In the genomic region with DNA sequence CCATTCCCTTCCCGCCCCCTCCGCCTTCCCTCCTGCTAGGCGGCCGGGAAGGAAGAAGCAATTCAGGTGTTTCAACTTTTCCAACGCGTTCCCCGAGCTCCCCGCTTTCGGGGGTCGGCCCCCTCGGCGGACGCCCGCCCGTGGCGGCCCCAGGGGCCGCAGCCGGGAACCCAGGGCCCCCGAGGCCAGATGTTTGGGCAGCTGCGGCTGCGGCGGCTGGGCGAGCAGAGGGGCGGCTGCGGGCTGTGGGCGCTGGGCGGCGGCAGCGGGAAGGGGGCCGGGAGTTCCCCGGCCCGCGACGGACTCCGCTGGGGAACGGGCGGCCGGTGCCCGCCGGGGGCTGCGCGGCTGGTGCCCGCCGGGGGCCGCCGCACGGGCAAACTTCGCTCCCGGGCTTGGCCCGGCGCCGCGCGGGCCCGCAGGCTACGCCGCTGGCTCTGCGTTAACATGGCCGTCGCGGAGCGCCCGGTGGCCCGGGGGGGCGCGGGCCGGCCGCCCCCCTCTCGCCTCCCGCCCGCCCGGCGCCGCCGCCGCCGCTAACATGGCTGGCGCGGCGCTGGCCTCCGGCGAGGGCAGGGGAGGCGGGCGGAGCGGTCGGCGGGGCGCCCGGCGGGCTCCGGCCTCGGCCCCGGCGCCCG, we compare ENCODE assay signal across 8 cellular contexts. TPM values are rescaled to one million over a fixed set of nuclear protein-coding genes. Genes with fewer than 3 reads are reported as not detected.
DNase-seq lines count a peak whose midpoint lies in the region; ATAC-seq, FAIRE-seq and TF ChIP-seq lines count a peak whose summit lies in the region.

No MANE protein-coding gene starts in this region.

- H3K27ac Mint-ChIP-seq in activated naive CD4-positive, alpha-beta T cell treated with anti-CD3 and anti-CD28 coated beads for 36 hours = no peak overlapping the region

- H3K27me3 ChIP-seq in HepG2 (ENCODE audit: control insufficient read depth in 1 of 2, insufficient read depth in 2 of 2, low read length in 2 of 2) = peaks cover 0 to 4% of the 10 kb centered on the region in 2 experiments; a peak in 1 of 5 replicates

- H3K4me1 Mint-ChIP-seq in activated naive CD4-positive, alpha-beta T cell treated with anti-CD3 and anti-CD28 coated beads for 36 hours (ENCODE audit: low read depth) = peaks cover 13% of the 10 kb centered on the region

- H3K27ac ChIP-seq in HepG2 (ENCODE audit: extremely low read length, insufficient read depth, low read length) = peak overlapping the region; percentile 75

- 0 out of 2 replicates have a peak, but pooled peaks cover 3% of the 10 kb centered on the region for H4K20me1 ChIP-seq in HepG2 (ENCODE audit: insufficient read depth, low read length)

- H3K36me3 ChIP-seq in HepG2 (replicated peaks in 1 of 2; ENCODE audit: control insufficient read depth in 1 of 2, insufficient read depth in 2 of 2, low read length in 2 of 2) = no peaks in the 10 kb centered on the region

- no peak for TF ChIP-seq EP300 in HepG2 (IDR thresholded peaks at IDR 0.05; ENCODE audit: low read depth in 2 of 2, low read length in 2 of 2)
- TF ChIP-seq EP300 in HepG2 (CRISPR knock-in tag; IDR thresholded peaks at IDR 0.05; ENCODE audit: borderline replicate concordance) = no peak

- POLR2A ChIA-PET in HepG2 (lab: Yijun Ruan, JAX) = no interaction called here

- no peak for TF ChIP-seq RAD21 in HepG2 (CRISPR knock-in tag; IDR thresholded peaks at IDR 0.05)

- peak overlapping the region; percentile 18; the same call in 1 of the 2 replicates for H3K4me2 ChIP-seq in HepG2 (ENCODE audit: low read depth, low read length)

- no TSS peak for BruUV-seq in HepG2 (replicated peaks; lab: Mats Ljungman, UMichigan)

- no peaks in the 10 kb centered on the region for H3K9me3 Mint-ChIP-seq in activated naive CD4-positive, alpha-beta T cell treated with anti-CD3 and anti-CD28 coated beads for 36 hours

- H3K9ac ChIP-seq in HepG2 (ENCODE audit: insufficient read depth, low read depth, low read length) = peak overlapping the region; percentile 71

- WGBS in HepG2 (ENCODE audit: low lambda C conversion rate) = no CpG with 5 or more reads among the region's 95 CpGs

- no peak for DNase-seq in activated naive CD4-positive, alpha-beta T cell treated with anti-CD3 and anti-CD28 coated beads for 36 hours
- no peak for DNase-seq in activated naive CD4-positive, alpha-beta T cell treated with anti-CD3 and anti-CD28 coated beads, Interleukin-2, amount 50 U/mL, for 16 hours
- DNase-seq in HepG2 (ENCODE audit: low spot score) (no peak), EL (no peak), NOMO-1 treated with DMSO at 0.1 percent for 48 hours (lab: John Stamatoyannopoulos, UW; ENCODE audit: unreplicated experiment) (no peak), OCI-M2 (lab: John Stamatoyannopoulos, UW; ENCODE audit: unreplicated experiment) (no peak)

- peak overlapping the region; percentile 15 for H3K4me3 Mint-ChIP-seq in activated naive CD4-positive, alpha-beta T cell treated with anti-CD3 and anti-CD28 coated beads for 36 hours

- H3K27me3 Mint-ChIP-seq in activated naive CD4-positive, alpha-beta T cell treated with anti-CD3 and anti-CD28 coated beads for 36 hours (ENCODE audit: low read depth) = peaks cover 5% of the 10 kb centered on the region

- peak overlapping the region; percentile 60 for H3K4me3 ChIP-seq in WI38 (ENCODE audit: low read depth, low read length)
- peak overlapping the region; percentile 63 to 66 (median 63); a peak in 4 of 6 replicates for H3K4me3 ChIP-seq in HepG2 (replicated peaks in 1 of 3; ENCODE audit: insufficient read depth in 1 of 3, low read depth in 2 of 3, low read length in 3 of 3)

- FAIRE-seq in HepG2 (lab: Jason Lieb, UNC) = no peak

- H3K79me2 ChIP-seq in HepG2 (ENCODE audit: insufficient read depth, low read length) = peaks cover 11% of the 10 kb centered on the region

- in situ Hi-C loops in HepG2 (cut with HindIII; ENCODE audit: extremely low pct_ligation_motif_present, low pct_unique_long_range_greater_than_20kb) = no loop called here

- H3K4me1 ChIP-seq in HepG2 (ENCODE audit: insufficient read depth, low read length) = peaks cover 16% of the 10 kb centered on the region

- CTCF ChIA-PET in activated naive CD4-positive, alpha-beta T cell treated with anti-CD3 and anti-CD28 coated beads for 36 hours (lab: Charles Lee) = no interaction called here
- CTCF ChIA-PET in HepG2 (lab: Yijun Ruan, JAX; ENCODE audit: low intra/inter-chr PET ratio, low total read pairs) = no interaction called here

- intact Hi-C loops in activated naive CD4-positive, alpha-beta T cell treated with anti-CD3 and anti-CD28 coated beads for 36 hours (cut with micrococcal nuclease) = loop anchor here (1.0 to 10.0 kb wide), 7 partner anchors 85 to 1479 kb away; a partner anchor contains a TSS
- intact Hi-C loops in HepG2 (cut with micrococcal nuclease; ENCODE audit: unreplicated experiment) = loop anchor here (5.0 kb wide), 1 partner anchor 86 kb away; a partner anchor contains a TSS

- no peak for TF ChIP-seq POLR2A in HepG2 (IDR thresholded peaks at IDR 0.05; ENCODE audit: insufficient read depth in 1 of 2, low read depth in 2 of 2, low read length in 2 of 2)

- TF ChIP-seq CTCF in WI38 (IDR thresholded peaks at IDR 0.05; ENCODE audit: low read depth, low read length) = no peak
- no peak for TF ChIP-seq CTCF in HepG2 (CRISPR knock-in tag; IDR thresholded peaks at IDR 0.05)

- no peaks in the 10 kb centered on the region for H3K9me3 ChIP-seq in HepG2 (ENCODE audit: low read length)

- H3K36me3 Mint-ChIP-seq in activated naive CD4-positive, alpha-beta T cell treated with anti-CD3 and anti-CD28 coated beads for 36 hours (ENCODE audit: low read depth) = peaks cover 9% of the 10 kb centered on the region

- no peak overlapping the region for H2AFZ ChIP-seq in HepG2 (ENCODE audit: low read length)

- ATAC-seq in HG02943 (IDR thresholded peaks at IDR 0.05; ENCODE audit: low read depth, unreplicated experiment) (peak; percentile 7), HepG2 (no peak)

TF ChIP-seq in HepG2, 621 proteins besides CTCF, POLR2A, EP300 and RAD21 (continues in another document):
- no peak for TF ChIP-seq ZC3H4 (CRISPR knock-in tag; IDR thresholded peaks at IDR 0.05; ENCODE audit: borderline replicate concordance)
- no peak for TF ChIP-seq GTF2F1 (IDR thresholded peaks at IDR 0.05; ENCODE audit: low read length)
- no peak for TF ChIP-seq ZNF598 (CRISPR knock-in tag; IDR thresholded peaks at IDR 0.05; ENCODE audit: borderline replicate concordance)
- TF ChIP-seq SOX13 (IDR thresholded peaks at IDR 0.05) = no peak
- TF ChIP-seq SOX13 (CRISPR knock-in tag; conservative IDR thresholded peaks at IDR 0.05 in 1 of 2, IDR thresholded peaks at IDR 0.05 in 1 of 2) = no peak
- TF ChIP-seq KLF16 (CRISPR knock-in tag; IDR thresholded peaks at IDR 0.05) = no peak
- TF ChIP-seq HMG20A (CRISPR knock-in tag; IDR thresholded peaks at IDR 0.05; ENCODE audit: borderline replicate concordance) = no peak
- TF ChIP-seq FOXP1 (IDR thresholded peaks at IDR 0.05) = no peak
- TF ChIP-seq FOXP1 (CRISPR knock-in tag; IDR thresholded peaks at IDR 0.05) = no peak
- no peak for TF ChIP-seq SNAPC2 (CRISPR knock-in tag; IDR thresholded peaks at IDR 0.05)
- no peak for TF ChIP-seq POLR2G (IDR thresholded peaks at IDR 0.05; ENCODE audit: low read depth, low read length)
- TF ChIP-seq, protein P1, sequence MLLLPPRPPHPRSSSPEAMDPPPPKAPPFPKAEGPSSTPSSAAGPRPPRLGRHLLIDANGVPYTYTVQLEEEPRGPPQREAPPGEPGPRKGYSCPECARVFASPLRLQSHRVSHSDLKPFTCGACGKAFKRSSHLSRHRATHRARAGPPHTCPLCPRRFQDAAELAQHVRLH (CRISPR knock-in tag; IDR thresholded peaks at IDR 0.05; ENCODE audit: borderline replicate concordance, low read depth) = no peak
- TF ChIP-seq ELF4 (CRISPR knock-in tag; IDR thresholded peaks at IDR 0.05; ENCODE audit: borderline replicate concordance) = no peak

RNA-seq across cellular contexts. Expression of a gene that starts 0.5 kb away (rescaled TPM):
- total RNA-seq in activated naive CD4-positive, alpha-beta T cell treated with anti-CD3 and anti-CD28 coated beads for 36 hours = 10 to 100 TPM; 30.8 to 33.9 TPM
- 87.1 and 119 TPM in 2 replicates for total RNA-seq in HepG2 (2016; rRNA removed; fragmentation: Illumina TruSeq; extraction: Trizol)
- total RNA-seq in HepG2 (2016; cell fraction: cytosol; rRNA removed; fragmentation: Illumina TruSeq; extraction: Trizol; ENCODE audit: low read depth) = 6.6 and 8.3 TPM in 2 replicates
- 83.2 and 120 TPM in 2 replicates for total RNA-seq in HepG2 (2016; cell fraction: insoluble cytoplasmic fraction; rRNA removed; fragmentation: Illumina TruSeq; extraction: Trizol)
- 16.6 and 20.7 TPM in 2 replicates for total RNA-seq in HepG2 (2016; cell fraction: membrane; rRNA removed; fragmentation: Illumina TruSeq; extraction: Trizol)
- total RNA-seq in HepG2 (2016; cell fraction: nucleus; rRNA removed; fragmentation: Illumina TruSeq; extraction: Trizol) = 25.0 and 27.7 TPM in 2 replicates
- polyA plus RNA-seq in HepG2 (2011; rRNA removed) = 5.9 and 8.5 TPM in 2 replicates
- 4.2 and 5.9 TPM in 2 replicates for polyA plus RNA-seq in HepG2 (2011; cell fraction: cytosol; rRNA removed)
- polyA plus RNA-seq in HepG2 (2011; cell fraction: nucleus; rRNA removed) = 3.2 TPM in 2 replicates
- 34.1 and 64.7 TPM in 2 replicates for polyA plus RNA-seq in HepG2 (2012)
- polyA plus RNA-seq in HepG2 (2016; cell fraction: cytosol; fragmentation: Illumina TruSeq; extraction: Trizol; ENCODE audit: low read depth) = 20.0 and 21.9 TPM in 2 replicates
- polyA plus RNA-seq in HepG2 (2016; cell fraction: insoluble cytoplasmic fraction; fragmentation: Illumina TruSeq; extraction: Trizol; ENCODE audit: low read depth) = 168 and 175 TPM in 2 replicates
- polyA plus RNA-seq in HepG2 (2016; cell fraction: membrane; fragmentation: Illumina TruSeq; extraction: Trizol; ENCODE audit: low read depth) = 25.5 and 25.6 TPM in 2 replicates
- polyA plus RNA-seq in HepG2 (2016; cell fraction: nucleus; fragmentation: Illumina TruSeq; extraction: Trizol; ENCODE audit: insufficient read depth, low read depth) = 60.8 and 67.6 TPM in 2 replicates
- polyA minus RNA-seq in HepG2 (2011; rRNA and poly(A)+ RNA removed; ENCODE audit: low replicate concordance) = 4.3 and 13.1 TPM in 2 replicates
- polyA minus RNA-seq in HepG2 (2011; cell fraction: cytosol; rRNA and poly(A)+ RNA removed) = 5.5 and 5.9 TPM in 2 replicates
- 12.8 and 15.1 TPM in 2 replicates for polyA minus RNA-seq in HepG2 (2011; cell fraction: nucleus; rRNA and poly(A)+ RNA removed)
